ENCODE assay signal across 19 cellular contexts in genomic region chr9:107261106-107261505, GRCh38. TPM values are rescaled to one million over a fixed set of nuclear protein-coding genes. Genes with fewer than 3 reads are reported as not detected.
DNase-seq lines count a peak whose midpoint lies in the region; ATAC-seq, FAIRE-seq and TF ChIP-seq lines count a peak whose summit lies in the region.
"Had no signal": no experiment of that assay in that cellular context is flagged by ENCODE, and none has a peak within 500 bp of the region (broad histone marks: within the 10 kb centered on the region; RNA-seq: fewer than 3 reads in every experiment).

No MANE protein-coding gene starts in this region.

- H3K27ac ChIP-seq in SU-DHL-6 (ENCODE audit: low read depth, low read length): no peak overlapping the region
- no peak overlapping the region for H3K27ac ChIP-seq in neuronal stem cell (replicated peaks; ENCODE audit: low read length)
- H3K27ac ChIP-seq: body of pancreas, prostate gland, SK-N-MC had no signal

- H3K4me3 ChIP-seq in SU-DHL-6 (ENCODE audit: insufficient read depth, low read length, poor library complexity, severe bottlenecking): no peak overlapping the region
- H3K4me3 ChIP-seq in neuronal stem cell (ENCODE audit: low read length in 2 of 2): no peak overlapping the region
- H3K4me3 ChIP-seq: body of pancreas, prostate gland, SK-N-MC had no signal

- no peak overlapping the region for H2AK5ac ChIP-seq in neuronal stem cell (ENCODE audit: low read depth, low read length)

- no peak overlapping the region for H3K4ac ChIP-seq in neuronal stem cell (ENCODE audit: low read length)

- peak; percentile 20 for ATAC-seq in HG02759 (IDR thresholded peaks at IDR 0.05; ENCODE audit: unreplicated experiment)
- ATAC-seq in GM18517 (IDR thresholded peaks at IDR 0.05; ENCODE audit: unreplicated experiment): no peak
- ATAC-seq: body of pancreas had no signal

- no peak overlapping the region for H3K9ac ChIP-seq in SU-DHL-6 (ENCODE audit: low read length)
- no peak overlapping the region for H3K9ac ChIP-seq in neuronal stem cell (ENCODE audit: low read depth, low read length, poor library complexity)

- H3K9me3 ChIP-seq in SU-DHL-6 (ENCODE audit: insufficient read depth, low read length) (no peaks in the 10 kb centered on the region), neuronal stem cell (replicated peaks in 1 of 2; ENCODE audit: control insufficient read depth in 2 of 2, insufficient read depth in 1 of 2, low read depth in 1 of 2, low read length in 2 of 2) (no peaks in the 10 kb centered on the region)
- H3K9me3 ChIP-seq: body of pancreas, prostate gland had no signal

- no peak overlapping the region for H4K8ac ChIP-seq in neuronal stem cell (ENCODE audit: low read depth, low read length)

- H3K4me1 ChIP-seq in neuronal stem cell (ENCODE audit: control insufficient read depth in 2 of 2, insufficient read depth in 1 of 2, low read depth in 1 of 2, low read length in 2 of 2): peaks cover 4 to 8% of the 10 kb centered on the region in 2 donors
- H3K4me1 ChIP-seq: body of pancreas, prostate gland had no signal

- H2BK12ac ChIP-seq in neuronal stem cell (ENCODE audit: low read length): no peak overlapping the region

- H3K4me2 ChIP-seq in SU-DHL-6 (ENCODE audit: low read depth, low read length, poor library complexity, severe bottlenecking) (peak overlapping the region; percentile 35), neuronal stem cell (ENCODE audit: insufficient read depth, low read length, poor library complexity, severe bottlenecking) (no peak overlapping the region)

- no peak overlapping the region for H2BK120ac ChIP-seq in neuronal stem cell (ENCODE audit: low read depth, low read length)

- TF ChIP-seq CTCF in SU-DHL-6 (IDR thresholded peaks at IDR 0.05; ENCODE audit: insufficient read depth, low read length, poor library complexity, severe bottlenecking): no peak

- H4K20me1 ChIP-seq in SU-DHL-6 (ENCODE audit: low read depth, low read length): no peaks in the 10 kb centered on the region

- H3K79me2 ChIP-seq in SU-DHL-6 (ENCODE audit: insufficient read depth, low read length): no peaks in the 10 kb centered on the region

- H4K91ac ChIP-seq in neuronal stem cell (ENCODE audit: low read depth, low read length, poor library complexity): no peak overlapping the region

- peak; percentile 55 for FAIRE-seq in GM18507 (lab: Jason Lieb, UNC)
- FAIRE-seq: urothelium cell line had no signal

- H2BK15ac ChIP-seq in neuronal stem cell (ENCODE audit: low read length): no peak overlapping the region

- no CpG with 5 or more reads among the region's 5 CpGs for WGBS in neuronal stem cell (ENCODE audit: extremely low coverage in 2 of 2, insufficient read length in 2 of 2, insufficient replicate concordance in 1 of 2), 2 donors

- H3K79me1 ChIP-seq in neuronal stem cell (ENCODE audit: low read depth, low read length): no peaks in the 10 kb centered on the region

- no peak overlapping the region for H2AFZ ChIP-seq in SU-DHL-6 (ENCODE audit: low read depth, low read length, severe bottlenecking)
- H2AFZ ChIP-seq in neuronal stem cell (ENCODE audit: low read length): peak overlapping the region; percentile 39

- H3K27me3 ChIP-seq in SU-DHL-6 (ENCODE audit: low read length): no peaks in the 10 kb centered on the region
- H3K27me3 ChIP-seq in neuronal stem cell (ENCODE audit: control insufficient read depth in 3 of 3, insufficient read depth in 3 of 3, low read depth in 1 of 3, low read length in 3 of 3): peaks cover 0 to 4% (median 0%) of the 10 kb centered on the region in 3 experiments
- H3K27me3 ChIP-seq: body of pancreas had no signal

- no peak overlapping the region for H3K18ac ChIP-seq in neuronal stem cell (ENCODE audit: low read length)

- no peaks in the 10 kb centered on the region for H3F3A ChIP-seq in SU-DHL-6 (ENCODE audit: insufficient read depth)

- H3K36me3 ChIP-seq in SU-DHL-6 (ENCODE audit: low read length) (no peaks in the 10 kb centered on the region), neuronal stem cell (replicated peaks in 1 of 2; ENCODE audit: control insufficient read depth in 2 of 2, insufficient read depth in 2 of 2, low read length in 2 of 2) (no peaks in the 10 kb centered on the region)
- H3K36me3 ChIP-seq: prostate gland had no signal

- DNase-seq in GM18507 (ENCODE audit: extremely low spot score, insufficient read length, low read depth) (no peak), neuronal stem cell (ENCODE audit: low spot score) (no peak), NCI-H2196 (lab: John Stamatoyannopoulos, UW; ENCODE audit: unreplicated experiment) (no peak), OCI-M2 (lab: John Stamatoyannopoulos, UW; ENCODE audit: unreplicated experiment) (no peak), NCI-H1105 (lab: John Stamatoyannopoulos, UW) (no peak)
- DNase-seq: activated CD4-positive, alpha-beta T cell treated with anti-CD3 and anti-CD28 coated beads, Interleukin-2, amount 50 U/mL, for 1 hour; activated T-cell treated with anti-CD3 and anti-CD28 coated beads, Interleukin-2, amount 50 U/mL, for 1 hour; body of pancreas; dermis blood vessel endothelial cell; H9; hypothalamus; NCI-H146; stimulated activated CD4-positive, alpha-beta T cell treated with anti-CD3 and anti-CD28 coated beads, Interleukin-12 subunit alpha, Interleukin-12 subunit beta, amount 100 ng/mL, for 4 hours had no signal

- no peaks in the 10 kb centered on the region for H3K9me2 ChIP-seq in SU-DHL-6 (replicated peaks; ENCODE audit: insufficient read depth, low read length)

- H3K14ac ChIP-seq in neuronal stem cell (ENCODE audit: low read length): no peak overlapping the region

- no peak overlapping the region for H2BK5ac ChIP-seq in neuronal stem cell (ENCODE audit: low read length)

- no peak overlapping the region for H3K23ac ChIP-seq in neuronal stem cell (ENCODE audit: low read depth, low read length, poor library complexity)

RNA-seq across cellular contexts. Expression of gene RAD23B, which starts 22.0 kb away (rescaled TPM):
- 166 TPM for polyA plus RNA-seq in neuronal stem cell (2013, experiment 1 of 2)
- polyA plus RNA-seq in neuronal stem cell (2013, experiment 2 of 2): 182 TPM
